ENCODE assay signal across 8 cellular contexts in genomic region chr7:22110227-22110839, GRCh38.
A peak's percentile ranks its signal among the peaks of the same experiment; 100 is the strongest.
DNase-seq lines count a peak whose midpoint lies in the region; ATAC-seq and TF ChIP-seq lines count a peak whose summit lies in the region.

No MANE protein-coding gene starts in this region.

- peak; percentile 81 for DNase-seq in DMS114 treated with DMSO at 0.1 percent for 48 hours (lab: John Stamatoyannopoulos, UW; ENCODE audit: unreplicated experiment)
- peak; percentile 83 for DNase-seq in MM.1S
- DNase-seq in SHP77 treated with DMSO at 0.1 percent for 48 hours (lab: John Stamatoyannopoulos, UW), result peak; percentile 70
- peak; percentile 26 for DNase-seq in activated T-helper 9 cell treated with anti-CD3 and anti-CD28 coated beads, Interleukin-2, amount 50 U/mL, for 16 hours (ENCODE audit: low read depth)
- DNase-seq in foreskin fibroblast, result peak; percentile 80 to 94
- DNase-seq in omental fat pad (ENCODE audit: low spot score), result peak; percentile 34
- peak; percentile 67 to 70 for DNase-seq in tibial artery

- no peaks in the 10 kb centered on the region for H3K36me3 ChIP-seq in MM.1S (replicated peaks; ENCODE audit: insufficient read depth, low read length)
- peaks cover 0 to 5% (median 0%) of the 10 kb centered on the region in 3 donors for H3K36me3 ChIP-seq in tibial artery

- H2AFZ ChIP-seq in MM.1S (ENCODE audit: low read length), result no peak overlapping the region

- no peaks in the 10 kb centered on the region for H3K9me3 ChIP-seq in MM.1S (replicated peaks; ENCODE audit: insufficient read depth, low read length)
- no peaks in the 10 kb centered on the region for H3K9me3 ChIP-seq in tibial artery

- H3K4me2 ChIP-seq in MM.1S (ENCODE audit: low read depth, low read length), result no peak overlapping the region

- H3K9me2 ChIP-seq in MM.1S (replicated peaks; ENCODE audit: insufficient read depth, low read length), result no peaks in the 10 kb centered on the region

- no peaks in the 10 kb centered on the region for H3K79me2 ChIP-seq in MM.1S (ENCODE audit: low read length)

- no peaks in the 10 kb centered on the region for H4K20me1 ChIP-seq in MM.1S (ENCODE audit: insufficient read depth, low read length)

- H3K4me1 ChIP-seq in MM.1S (ENCODE audit: low read length) (no peaks in the 10 kb centered on the region), tibial artery (peaks cover 0 to 8% (median 4%) of the 10 kb centered on the region in 4 donors)

- peak; percentile 88 for ATAC-seq in GM21723 (IDR thresholded peaks at IDR 0.05; ENCODE audit: unreplicated experiment)
- peak; percentile 70 for ATAC-seq in omental fat pad (ENCODE audit: low FRiP score)

- intact Hi-C loops in tibial artery (cut with DNase I; ENCODE audit: low total_unique reads), result loop anchor here (5.0 kb wide), 1 partner anchor 147 kb away; no protein-coding TSS in a partner anchor

- TF ChIP-seq CTCF in MM.1S (IDR thresholded peaks at IDR 0.05; ENCODE audit: low read length) (peak; percentile 87), foreskin fibroblast (IDR thresholded peaks at IDR 0.05; ENCODE audit: low read depth, low read length) (peak; percentile 72), omental fat pad (IDR thresholded peaks at IDR 0.05) (peak in 1 of 3 donors; percentile 84), tibial artery (IDR thresholded peaks at IDR 0.05) (peak; percentile 75 to 92)

- H3F3A ChIP-seq in MM.1S (ENCODE audit: insufficient read depth, low read length), result no peaks in the 10 kb centered on the region

- no peak overlapping the region for H3K4me3 ChIP-seq in MM.1S (ENCODE audit: low read length)
- H3K4me3 ChIP-seq in foreskin fibroblast (ENCODE audit: low read depth in 1 of 2, low read length in 2 of 2), result no peak overlapping the region
- no peak overlapping the region for H3K4me3 ChIP-seq in tibial artery

- H3K9ac ChIP-seq in MM.1S (ENCODE audit: low read length), result no peak overlapping the region

- H3K27ac ChIP-seq in MM.1S (ENCODE audit: low read length), result no peak overlapping the region
- H3K27ac ChIP-seq in tibial artery, result no peak overlapping the region

- no peaks in the 10 kb centered on the region for H3K27me3 ChIP-seq in MM.1S (replicated peaks; ENCODE audit: insufficient read depth, low read length)
- H3K27me3 ChIP-seq in tibial artery, result no peaks in the 10 kb centered on the region

Comparison
In these comparisons a context has a peak if more than half of its experiments do, and no peak if none do; other contexts are left out.
1. DNase-seq: peak in every context shown above with its lines; median percentile 87 in foreskin fibroblast; 83 in MM.1S; 81 in DMS114 treated with DMSO at 0.1 percent for 48 hours; 70 in SHP77 treated with DMSO at 0.1 percent for 48 hours; 68 in tibial artery; 34 in omental fat pad; 26 in activated T-helper 9 cell treated with anti-CD3 and anti-CD28 coated beads, Interleukin-2, amount 50 U/mL, for 16 hours.